ENCODE assay signal across 12 cellular contexts in genomic region chr4:13705521-13706035, GRCh38.
DNase-seq lines count a peak whose midpoint lies in the region; ATAC-seq and TF ChIP-seq lines count a peak whose summit lies in the region.
"Had no signal": no experiment of that assay in that cellular context is flagged by ENCODE, and none has a peak within 500 bp of the region (broad histone marks: within the 10 kb centered on the region; RNA-seq: fewer than 3 reads in every experiment).

No MANE protein-coding gene starts in this region.

- no peak overlapping the region for H3K4me3 ChIP-seq in esophagus (ENCODE audit: low read depth in 1 of 2, low read length in 2 of 2)
- no peak overlapping the region for H3K4me3 ChIP-seq in CD8-positive, alpha-beta T cell (ENCODE audit: low read depth, low read length)
- H3K4me3 ChIP-seq: BLaER1 had no signal

- no peaks in the 10 kb centered on the region for H3K36me3 ChIP-seq in esophagus (ENCODE audit: control insufficient read depth in 2 of 2, insufficient read depth in 2 of 2, low read length in 1 of 2)
- no peaks in the 10 kb centered on the region for H3K36me3 ChIP-seq in CD8-positive, alpha-beta T cell (ENCODE audit: insufficient read depth, low read length)
- H3K36me3 ChIP-seq: BLaER1 had no signal

- H3K4me1 ChIP-seq in esophagus (ENCODE audit: control insufficient read depth in 2 of 2, insufficient read depth in 2 of 2, low read length in 1 of 2) = peaks cover 0 to 4% of the 10 kb centered on the region in 2 donors
- H3K4me1 ChIP-seq in CD8-positive, alpha-beta T cell (ENCODE audit: insufficient read depth, low read length) = no peaks in the 10 kb centered on the region
- H3K4me1 ChIP-seq: BLaER1 had no signal

- H3K4me1 Mint-ChIP-seq in Calu3 (ENCODE audit: low read depth, unreplicated experiment) = peaks cover 22% of the 10 kb centered on the region
- no peaks in the 10 kb centered on the region for H3K4me1 Mint-ChIP-seq in CD8-positive, alpha-beta T cell (ENCODE audit: low read depth)
- H3K4me1 Mint-ChIP-seq in CD4-positive, alpha-beta T cell (ENCODE audit: low read depth) = no peaks in the 10 kb centered on the region
- H3K4me1 Mint-ChIP-seq: central memory CD8-positive, alpha-beta T cell had no signal

- peaks cover 26% of the 10 kb centered on the region for H3K36me3 Mint-ChIP-seq in Calu3 (ENCODE audit: insufficient read depth, unreplicated experiment)
- no peaks in the 10 kb centered on the region for H3K36me3 Mint-ChIP-seq in CD8-positive, alpha-beta T cell
- no peaks in the 10 kb centered on the region for H3K36me3 Mint-ChIP-seq in CD4-positive, alpha-beta T cell (ENCODE audit: low read depth)

- H3K9me3 ChIP-seq in esophagus (ENCODE audit: control insufficient read depth in 2 of 2, insufficient read depth in 1 of 2, low read depth in 1 of 2, low read length in 1 of 2) = no peaks in the 10 kb centered on the region
- no peaks in the 10 kb centered on the region for H3K9me3 ChIP-seq in CD8-positive, alpha-beta T cell (ENCODE audit: low read length)
- H3K9me3 ChIP-seq in CD4-positive, alpha-beta T cell (ENCODE audit: control insufficient read depth, low read length) = no peaks in the 10 kb centered on the region
- H3K9me3 ChIP-seq: BLaER1 had no signal

- POLR2A ChIA-PET in CD8-positive, alpha-beta T cell (lab: Charles Lee) = no interaction called here
- POLR2A ChIA-PET in CD4-positive, alpha-beta T cell (lab: Charles Lee) = no interaction called here

- H3K27ac Mint-ChIP-seq in Calu3 (ENCODE audit: unreplicated experiment) = peak overlapping the region; percentile 85
- H3K27ac Mint-ChIP-seq in CD8-positive, alpha-beta T cell = no peak overlapping the region
- H3K27ac Mint-ChIP-seq in CD4-positive, alpha-beta T cell = no peak overlapping the region

- intact Hi-C loops in Calu3 (cut with micrococcal nuclease; ENCODE audit: unreplicated experiment) = no loop called here
- intact Hi-C loops in CD8-positive, alpha-beta T cell (cut with DNase I, micrococcal nuclease) = no loop called here
- intact Hi-C loops in CD4-positive, alpha-beta T cell (cut with DNase I, micrococcal nuclease) = no loop called here

- peak overlapping the region; percentile 73 to 76 for H3K27ac ChIP-seq in esophagus (ENCODE audit: low read depth in 2 of 2, low read length in 1 of 2)
- H3K27ac ChIP-seq in CD8-positive, alpha-beta T cell (ENCODE audit: low read depth, low read length) = no peak overlapping the region
- H3K27ac ChIP-seq in CD4-positive, alpha-beta T cell (ENCODE audit: low read depth, low read length) = no peak overlapping the region
- H3K27ac ChIP-seq: BLaER1 had no signal

- no peaks in the 10 kb centered on the region for H3K9me3 Mint-ChIP-seq in Calu3 (ENCODE audit: low read depth, unreplicated experiment)
- no peaks in the 10 kb centered on the region for H3K9me3 Mint-ChIP-seq in CD8-positive, alpha-beta T cell
- H3K9me3 Mint-ChIP-seq in CD4-positive, alpha-beta T cell = no peaks in the 10 kb centered on the region
- H3K9me3 Mint-ChIP-seq: central memory CD8-positive, alpha-beta T cell had no signal

- BruUV-seq in Calu3 (replicated peaks; lab: Mats Ljungman, UMichigan) = no TSS peak

- CTCF ChIA-PET in Calu3 (lab: Charles Lee) = interaction anchor here (0.7 to 1.0 kb wide), 2 partner anchors 42 to 44 kb away, joined by 3 read pairs; no protein-coding TSS in a partner anchor
- CTCF ChIA-PET in CD8-positive, alpha-beta T cell (lab: Charles Lee) = interaction anchor here (0.6 kb wide), 1 partner anchor 24 kb away, joined by 3 read pairs; no protein-coding TSS in a partner anchor
- CTCF ChIA-PET in CD4-positive, alpha-beta T cell (lab: Charles Lee) = no interaction called here

- 39 to 40% methylated on average over 9 of the region's 9 CpGs for WGBS in esophagus, 2 donors

- H3K27me3 ChIP-seq in esophagus (ENCODE audit: control insufficient read depth in 1 of 2, insufficient read depth in 2 of 2, low read length in 2 of 2) = no peaks in the 10 kb centered on the region
- H3K27me3 ChIP-seq in CD8-positive, alpha-beta T cell (ENCODE audit: insufficient read depth, low read length) = no peaks in the 10 kb centered on the region
- no peaks in the 10 kb centered on the region for H3K27me3 ChIP-seq in CD4-positive, alpha-beta T cell (ENCODE audit: control insufficient read depth, insufficient read depth, low read length)
- H3K27me3 ChIP-seq: BLaER1 had no signal

- no peak for ATAC-seq in CD8-positive, alpha-beta T cell
- ATAC-seq in GM21528 (IDR thresholded peaks at IDR 0.05; ENCODE audit: low FRiP score, unreplicated experiment) = no peak
- no peak for ATAC-seq in CD4-positive, alpha-beta T cell (ENCODE audit: poor library complexity)

- DNase-seq in Calu3 (peak; percentile 48), NCI-H2196 (lab: John Stamatoyannopoulos, UW; ENCODE audit: unreplicated experiment) (peak; percentile 49), midbrain (lab: John Stamatoyannopoulos, UW) (peak; percentile 7), NCI-H510A (lab: John Stamatoyannopoulos, UW) (no peak)
- no peak for DNase-seq in CD8-positive, alpha-beta T cell
- no peak for DNase-seq in CD4-positive, alpha-beta T cell
- DNase-seq: activated CD4-positive, alpha-beta T cell treated with anti-CD3 and anti-CD28 coated beads, Interleukin-2, amount 50 U/mL, for 4 hours; NCI-H2171 had no signal

- no peak overlapping the region for H3K4me3 Mint-ChIP-seq in Calu3 (ENCODE audit: low read depth, unreplicated experiment)
- H3K4me3 Mint-ChIP-seq in CD8-positive, alpha-beta T cell = no peak overlapping the region
- no peak overlapping the region for H3K4me3 Mint-ChIP-seq in CD4-positive, alpha-beta T cell
- H3K4me3 Mint-ChIP-seq: central memory CD8-positive, alpha-beta T cell had no signal

- H3K27me3 Mint-ChIP-seq in Calu3 (ENCODE audit: unreplicated experiment) = no peaks in the 10 kb centered on the region
- peaks cover 7% of the 10 kb centered on the region for H3K27me3 Mint-ChIP-seq in CD8-positive, alpha-beta T cell (ENCODE audit: low read depth)
- H3K27me3 Mint-ChIP-seq in CD4-positive, alpha-beta T cell = peaks cover 29% of the 10 kb centered on the region

- TF ChIP-seq CTCF in Calu3 (IDR thresholded peaks at IDR 0.05; ENCODE audit: unreplicated experiment) = no peak
- TF ChIP-seq CTCF in CD8-positive, alpha-beta T cell (IDR thresholded peaks at IDR 0.05) = no peak
- no peak for TF ChIP-seq CTCF in CD4-positive, alpha-beta T cell (IDR thresholded peaks at IDR 0.05)

Comparison
In these comparisons a context has a peak if more than half of its experiments do, and no peak if none do; other contexts are left out.
1. DNase-seq: peak in Calu3 (single experiment), NCI-H2196 (single experiment) and midbrain (single experiment); none in NCI-H510A (single experiment), CD8-positive, alpha-beta T cell (0 of 7) and CD4-positive, alpha-beta T cell (0 of 10).
2. H3K27ac ChIP-seq: peak in esophagus (2 of 2); none in CD8-positive, alpha-beta T cell (single experiment) and CD4-positive, alpha-beta T cell (single experiment).